Comparison of ENCODE assay signal across 15 cellular contexts in the genomic region with DNA sequence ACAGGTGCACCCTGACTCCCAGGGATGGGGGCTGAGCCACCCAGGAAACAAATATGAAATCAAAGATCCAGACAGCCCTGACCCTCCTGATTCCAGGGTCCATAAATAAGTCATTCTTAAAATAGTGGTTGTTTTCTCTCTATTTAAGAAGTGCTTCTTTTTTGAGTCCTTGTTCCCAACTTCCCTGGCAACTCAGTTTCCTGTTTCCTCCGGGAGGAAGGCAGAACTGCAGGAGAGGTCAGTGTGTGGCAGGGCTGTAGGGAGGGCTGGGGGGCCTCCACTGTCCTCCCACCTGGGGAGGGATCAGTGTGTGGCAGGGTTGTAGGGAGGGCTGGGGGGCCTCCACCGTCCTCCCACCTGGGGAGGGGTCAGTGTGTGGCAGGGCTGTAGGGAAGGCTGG.
A peak's percentile ranks its signal among the peaks of the same experiment; 100 is the strongest.
DNase-seq lines count a peak whose midpoint lies in the region; ATAC-seq, FAIRE-seq and TF ChIP-seq lines count a peak whose summit lies in the region.
"Had no signal": no experiment of that assay in that cellular context is flagged by ENCODE, and none has a peak within 500 bp of the region (broad histone marks: within the 10 kb centered on the region; RNA-seq: fewer than 3 reads in every experiment).

No MANE protein-coding gene starts in this region.

- H3K9me3 ChIP-seq in naive thymus-derived CD4-positive, alpha-beta T cell (ENCODE audit: control insufficient read depth in 2 of 3, low read length in 3 of 3), result peaks cover 0 to 12% (median 0%) of the 10 kb centered on the region in 3 experiments
- no peaks in the 10 kb centered on the region for H3K9me3 ChIP-seq in pancreas
- H3K9me3 ChIP-seq: prostate gland, upper lobe of right lung had no signal

- ATAC-seq in stimulated activated naive CD8-positive, alpha-beta T cell treated with anti-CD3 and anti-CD28 coated beads, Interleukin-15, Interleukin-2, amounts not matched to agents 100 U/mL and 50 U/mL, for 24 hours, result no peak
- no peak for ATAC-seq in activated naive CD8-positive, alpha-beta T cell treated with anti-CD3 and anti-CD28 coated beads, Interleukin-2, amount 10 ng/mL, durations not matched to agents 7 days and 5 days (ENCODE audit: low read depth)
- no peak for ATAC-seq in naive thymus-derived CD4-positive, alpha-beta T cell
- ATAC-seq in pancreas, result no peak
- no peak for ATAC-seq in GM21529 (IDR thresholded peaks at IDR 0.05; ENCODE audit: unreplicated experiment)
- ATAC-seq: upper lobe of right lung had no signal

- peak overlapping the region; percentile 85 for H3K4me3 Mint-ChIP-seq in stimulated activated naive CD8-positive, alpha-beta T cell treated with anti-CD3 and anti-CD28 coated beads, Interleukin-15, Interleukin-2, amounts not matched to agents 100 ng/mL and 50 ng/mL, for 24 hours
- H3K4me3 Mint-ChIP-seq in activated naive CD8-positive, alpha-beta T cell treated with anti-CD3 and anti-CD28 coated beads, Interleukin-2, amount 10 ng/mL, durations not matched to agents 7 days and 5 days, result peak overlapping the region; percentile 73
- peak overlapping the region in 5 of 10 donors; percentile 25 to 64 (median 49) for H3K4me3 Mint-ChIP-seq in naive thymus-derived CD4-positive, alpha-beta T cell

- no peak overlapping the region for H3K4me3 ChIP-seq in naive thymus-derived CD4-positive, alpha-beta T cell (ENCODE audit: low read length)
- H3K4me3 ChIP-seq in pancreas, result no peak overlapping the region
- H3K4me3 ChIP-seq: prostate gland, SK-N-MC, upper lobe of right lung had no signal

- FAIRE-seq in pancreas (lab: Jason Lieb, UNC), result no peak

- H3K36me3 Mint-ChIP-seq in stimulated activated naive CD8-positive, alpha-beta T cell treated with anti-CD3 and anti-CD28 coated beads, Interleukin-15, Interleukin-2, amounts not matched to agents 100 ng/mL and 50 ng/mL, for 24 hours (ENCODE audit: low read depth), result peaks cover 68% of the 10 kb centered on the region
- H3K36me3 Mint-ChIP-seq in activated naive CD8-positive, alpha-beta T cell treated with anti-CD3 and anti-CD28 coated beads, Interleukin-2, amount 10 ng/mL, durations not matched to agents 7 days and 5 days, result peaks cover 27% of the 10 kb centered on the region
- H3K36me3 Mint-ChIP-seq in naive thymus-derived CD4-positive, alpha-beta T cell, result peaks cover 6 to 32% (median 23%) of the 10 kb centered on the region in 5 donors

- TF ChIP-seq CTCF in GM13976 (IDR thresholded peaks at IDR 0.05; ENCODE audit: borderline replicate concordance, control extremely low read depth, extremely low read depth, insufficient read depth, missing control alignments), result no peak
- TF ChIP-seq CTCF in pancreas (IDR thresholded peaks at IDR 0.05), result no peak

- in situ Hi-C loops in GM13976 (cut with MboI; ENCODE audit: low sequenced_read_pairs, unreplicated experiment), result no loop called here

- H3K27ac Mint-ChIP-seq in stimulated activated naive CD8-positive, alpha-beta T cell treated with anti-CD3 and anti-CD28 coated beads, Interleukin-15, Interleukin-2, amounts not matched to agents 100 ng/mL and 50 ng/mL, for 24 hours, result peak overlapping the region; percentile 95
- H3K27ac Mint-ChIP-seq in activated naive CD8-positive, alpha-beta T cell treated with anti-CD3 and anti-CD28 coated beads, Interleukin-2, amount 10 ng/mL, durations not matched to agents 7 days and 5 days, result peak overlapping the region; percentile 93
- peak overlapping the region in 8 of 9 donors; percentile 68 to 89 (median 80) for H3K27ac Mint-ChIP-seq in naive thymus-derived CD4-positive, alpha-beta T cell

- no peak for DNase-seq in stimulated activated naive CD8-positive, alpha-beta T cell treated with anti-CD3 and anti-CD28 coated beads, Interleukin-15, Interleukin-2, amounts not matched to agents 100 U/mL and 50 U/mL, for 24 hours
- DNase-seq in activated naive CD8-positive, alpha-beta T cell treated with anti-CD3 and anti-CD28 coated beads, Interleukin-2, amount 10 ng/mL, durations not matched to agents 7 days and 5 days, result no peak
- DNase-seq in naive thymus-derived CD4-positive, alpha-beta T cell, result no peak
- DNase-seq in DMS 273 treated with DMSO at 0.1 percent for 48 hours (lab: John Stamatoyannopoulos, UW), result no peak
- DNase-seq in GM13976 (ENCODE audit: low spot score), result no peak
- no peak for DNase-seq in pancreas
- DNase-seq: foreskin fibroblast; midbrain; NCI-H1105 treated with DMSO at 0.1 percent for 48 hours; stimulated activated CD4-positive, alpha-beta T cell treated with anti-CD3 and anti-CD28 coated beads, Interleukin-15, amount 100 ng/mL, for 24 hours had no signal

- peak overlapping the region; percentile 32 for H3K27ac ChIP-seq in naive thymus-derived CD4-positive, alpha-beta T cell (ENCODE audit: low read depth, low read length)
- H3K27ac ChIP-seq in pancreas, result no peak overlapping the region
- H3K27ac ChIP-seq: prostate gland, SK-N-MC, upper lobe of right lung had no signal

- POLR2A ChIA-PET in activated naive CD8-positive, alpha-beta T cell treated with anti-CD3 and anti-CD28 coated beads, Interleukin-2, amount 10 ng/mL, durations not matched to agents 7 days and 5 days (lab: Charles Lee), result no interaction called here
- POLR2A ChIA-PET in naive thymus-derived CD4-positive, alpha-beta T cell (lab: Charles Lee), result interaction anchor here (6.1 kb wide), 1 partner anchor 10 kb away, joined by 63 read pairs; no protein-coding TSS in a partner anchor

- H3K9me3 Mint-ChIP-seq in stimulated activated naive CD8-positive, alpha-beta T cell treated with anti-CD3 and anti-CD28 coated beads, Interleukin-15, Interleukin-2, amounts not matched to agents 100 ng/mL and 50 ng/mL, for 24 hours, result peaks cover 11% of the 10 kb centered on the region
- peaks cover 10% of the 10 kb centered on the region for H3K9me3 Mint-ChIP-seq in activated naive CD8-positive, alpha-beta T cell treated with anti-CD3 and anti-CD28 coated beads, Interleukin-2, amount 10 ng/mL, durations not matched to agents 7 days and 5 days
- H3K9me3 Mint-ChIP-seq in naive thymus-derived CD4-positive, alpha-beta T cell, result peaks cover 0 to 17% (median 5%) of the 10 kb centered on the region in 11 donors

- peaks cover 0 to 8% (median 0%) of the 10 kb centered on the region in 3 experiments for H3K36me3 ChIP-seq in naive thymus-derived CD4-positive, alpha-beta T cell (ENCODE audit: control insufficient read depth in 2 of 3, insufficient read depth in 3 of 3, low read length in 3 of 3)
- H3K36me3 ChIP-seq in pancreas, result no peaks in the 10 kb centered on the region
- H3K36me3 ChIP-seq: prostate gland, upper lobe of right lung had no signal

- no peaks in the 10 kb centered on the region for H3K27me3 ChIP-seq in naive thymus-derived CD4-positive, alpha-beta T cell (ENCODE audit: control insufficient read depth in 2 of 2, insufficient read depth in 2 of 2, low read length in 2 of 2)
- H3K27me3 ChIP-seq in pancreas, result no peaks in the 10 kb centered on the region
- H3K27me3 ChIP-seq: upper lobe of right lung had no signal

- peaks cover 19 to 53% of the 10 kb centered on the region in 2 donors for H3K4me1 ChIP-seq in naive thymus-derived CD4-positive, alpha-beta T cell (ENCODE audit: control insufficient read depth in 2 of 2, insufficient read depth in 2 of 2, low read length in 2 of 2)
- no peaks in the 10 kb centered on the region for H3K4me1 ChIP-seq in pancreas

- CTCF ChIA-PET in naive thymus-derived CD4-positive, alpha-beta T cell (lab: Charles Lee), result no interaction called here

- no peaks in the 10 kb centered on the region for H3K27me3 Mint-ChIP-seq in stimulated activated naive CD8-positive, alpha-beta T cell treated with anti-CD3 and anti-CD28 coated beads, Interleukin-15, Interleukin-2, amounts not matched to agents 100 ng/mL and 50 ng/mL, for 24 hours
- no peaks in the 10 kb centered on the region for H3K27me3 Mint-ChIP-seq in activated naive CD8-positive, alpha-beta T cell treated with anti-CD3 and anti-CD28 coated beads, Interleukin-2, amount 10 ng/mL, durations not matched to agents 7 days and 5 days
- H3K27me3 Mint-ChIP-seq in naive thymus-derived CD4-positive, alpha-beta T cell, result no peaks in the 10 kb centered on the region

- 78 to 94% methylated on average over 2 of the region's 2 CpGs for WGBS in pancreas, 2 donors

- intact Hi-C loops in naive thymus-derived CD4-positive, alpha-beta T cell (cut with micrococcal nuclease), result loop anchor here in 1 of 2 donors (10.0 kb wide), 2 partner anchors 226 to 266 kb away; a partner anchor contains a TSS
- intact Hi-C loops in pancreas (cut with DNase I), result no loop called here

- H3K4me1 Mint-ChIP-seq in stimulated activated naive CD8-positive, alpha-beta T cell treated with anti-CD3 and anti-CD28 coated beads, Interleukin-15, Interleukin-2, amounts not matched to agents 100 ng/mL and 50 ng/mL, for 24 hours (ENCODE audit: low read depth), result peaks cover 83% of the 10 kb centered on the region
- H3K4me1 Mint-ChIP-seq in activated naive CD8-positive, alpha-beta T cell treated with anti-CD3 and anti-CD28 coated beads, Interleukin-2, amount 10 ng/mL, durations not matched to agents 7 days and 5 days, result peaks cover 57% of the 10 kb centered on the region
- H3K4me1 Mint-ChIP-seq in naive thymus-derived CD4-positive, alpha-beta T cell, result peaks cover 37 to 80% (median 63%) of the 10 kb centered on the region in 7 donors
